Comparison of ENCODE assay signal across 1 cellular context in the genomic region with DNA sequence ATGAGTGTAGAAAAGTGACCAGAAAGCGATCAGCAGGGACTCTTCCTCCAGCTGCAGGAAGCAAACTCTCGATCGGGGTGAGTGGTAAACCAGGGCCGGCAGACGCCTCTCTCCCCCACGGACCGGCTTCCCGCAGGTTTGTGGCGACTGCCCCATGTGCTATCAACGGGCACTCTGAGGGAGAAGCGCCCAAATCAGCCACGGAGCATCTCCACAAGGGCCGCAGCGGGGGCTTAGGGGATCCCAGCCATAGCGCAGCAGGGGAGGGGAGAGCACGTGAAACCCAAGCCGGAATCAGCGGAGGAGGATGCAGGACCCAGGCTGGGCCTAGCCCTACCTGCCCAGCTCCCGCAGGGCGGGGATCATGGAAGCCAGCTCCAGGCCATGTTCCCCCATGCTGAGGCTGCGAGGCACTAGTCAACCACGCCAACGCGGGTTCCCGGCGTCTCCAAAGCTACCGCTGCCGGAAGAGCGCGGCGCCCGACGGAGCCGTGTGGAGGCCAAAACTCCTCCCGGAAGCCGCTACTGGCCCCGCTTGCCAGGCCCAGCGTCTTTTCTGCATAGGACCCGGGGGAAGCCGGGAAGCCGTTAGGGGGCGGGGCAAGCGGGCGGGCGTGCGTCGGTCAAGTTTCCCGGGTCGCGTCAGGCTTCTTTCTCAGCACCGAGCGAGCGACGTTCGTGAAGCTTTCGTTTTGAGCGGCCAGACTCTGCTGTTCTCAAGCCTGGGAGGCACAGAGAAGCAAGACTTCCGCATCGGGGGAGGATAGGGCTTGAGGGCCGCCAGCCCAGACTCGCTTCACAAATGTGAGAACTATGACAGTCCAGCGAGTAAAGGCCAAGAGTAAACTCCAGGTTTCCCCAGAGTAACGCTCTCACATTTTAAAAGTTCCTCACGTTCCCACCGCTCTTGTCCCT.
TF ChIP-seq lines count a peak whose summit lies in the region.

Gene ATR, minus strand, starts transcription at position 425 of the 915 bp plus-strand sequence. Its CDS starts 29 bp downstream, at position 396.

TF ChIP-seq in HepG2, 621 proteins besides CTCF, POLR2A, EP300 and RAD21 (continued from another document and continues in another):
- TF ChIP-seq, protein P1, sequence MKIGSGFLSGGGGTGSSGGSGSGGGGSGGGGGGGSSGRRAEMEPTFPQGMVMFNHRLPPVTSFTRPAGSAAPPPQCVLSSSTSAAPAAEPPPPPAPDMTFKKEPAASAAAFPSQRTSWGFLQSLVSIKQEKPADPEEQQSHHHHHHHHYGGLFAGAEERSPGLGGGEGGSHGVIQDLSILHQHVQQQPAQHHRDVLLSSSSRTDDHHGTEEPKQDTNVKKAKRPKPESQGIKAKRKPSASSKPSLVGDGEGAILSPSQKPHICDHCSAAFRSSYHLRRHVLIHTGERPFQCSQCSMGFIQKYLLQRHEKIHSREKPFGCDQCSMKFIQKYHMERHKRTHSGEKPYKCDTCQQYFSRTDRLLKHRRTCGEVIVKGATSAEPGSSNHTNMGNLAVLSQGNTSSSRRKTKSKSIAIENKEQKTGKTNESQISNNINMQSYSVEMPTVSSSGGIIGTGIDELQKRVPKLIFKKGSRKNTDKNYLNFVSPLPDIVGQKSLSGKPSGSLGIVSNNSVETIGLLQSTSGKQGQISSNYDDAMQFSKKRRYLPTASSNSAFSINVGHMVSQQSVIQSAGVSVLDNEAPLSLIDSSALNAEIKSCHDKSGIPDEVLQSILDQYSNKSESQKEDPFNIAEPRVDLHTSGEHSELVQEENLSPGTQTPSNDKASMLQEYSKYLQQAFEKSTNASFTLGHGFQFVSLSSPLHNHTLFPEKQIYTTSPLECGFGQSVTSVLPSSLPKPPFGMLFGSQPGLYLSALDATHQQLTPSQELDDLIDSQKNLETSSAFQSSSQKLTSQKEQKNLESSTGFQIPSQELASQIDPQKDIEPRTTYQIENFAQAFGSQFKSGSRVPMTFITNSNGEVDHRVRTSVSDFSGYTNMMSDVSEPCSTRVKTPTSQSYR (CRISPR knock-in tag; IDR thresholded peaks at IDR 0.05; ENCODE audit: borderline replicate concordance), result peak; percentile 39; the same call in 1 of the 2 replicates
- TF ChIP-seq ZSCAN21 (CRISPR knock-in tag; IDR thresholded peaks at IDR 0.05; ENCODE audit: borderline replicate concordance) (0 out of 2 replicates have a peak, but pooled peaks have one; percentile 40), TCF7L2 (IDR thresholded peaks at IDR 0.05; ENCODE audit: low read depth, low read length) (no peak), ZNF790 (CRISPR knock-in tag; IDR thresholded peaks at IDR 0.05; ENCODE audit: borderline replicate concordance) (peak; percentile 64; the same call in 1 of the 2 replicates), EHMT2 (IDR thresholded peaks at IDR 0.05; ENCODE audit: borderline replicate concordance, low read depth, low read length) (no peak), ZNF572 (CRISPR knock-in tag; IDR thresholded peaks at IDR 0.05) (peak; percentile 98), RFX3 (CRISPR knock-in tag; IDR thresholded peaks at IDR 0.05) (peak; percentile 72), PHB2 (IDR thresholded peaks at IDR 0.05; ENCODE audit: partially characterized antibody) (no peak), SOX13 (IDR thresholded peaks at IDR 0.05) (0 out of 2 replicates have a peak, but pooled peaks have one; percentile 30), SOX13 (CRISPR knock-in tag; conservative IDR thresholded peaks at IDR 0.05 in 1 of 2, IDR thresholded peaks at IDR 0.05 in 1 of 2) (peak in 1 of 2 experiments; percentile 76; a peak in 1 of 4 replicates), ATF6 (CRISPR knock-in tag; conservative IDR thresholded peaks at IDR 0.05) (peak; percentile 86; the same call in 1 of the 2 replicates), ZNF383 (CRISPR knock-in tag; IDR thresholded peaks at IDR 0.05; ENCODE audit: borderline replicate concordance) (no peak), GATAD1 (CRISPR knock-in tag; IDR thresholded peaks at IDR 0.05) (peak; percentile 94), ZNF781 (CRISPR knock-in tag; IDR thresholded peaks at IDR 0.05; ENCODE audit: borderline replicate concordance, not compliant biosample characterization) (peak; percentile 80), RFXAP (CRISPR knock-in tag; IDR thresholded peaks at IDR 0.05; ENCODE audit: borderline replicate concordance) (peak; percentile 90), SMAD9 (CRISPR knock-in tag; IDR thresholded peaks at IDR 0.05) (peak; percentile 37; the same call in 1 of the 2 replicates), ASH2L (IDR thresholded peaks at IDR 0.05; ENCODE audit: insufficient read length, low read depth, low read length) (peak; percentile 96), ZBTB14 (CRISPR knock-in tag; IDR thresholded peaks at IDR 0.05) (peak; percentile 58; the same call in 1 of the 2 replicates), THRA (CRISPR knock-in tag; IDR thresholded peaks at IDR 0.05; ENCODE audit: borderline replicate concordance) (peak; percentile 94), ARNT (IDR thresholded peaks at IDR 0.05) (no peak), FOXA1 (IDR thresholded peaks at IDR 0.05) (no peak), FOXA1 (CRISPR knock-in tag; IDR thresholded peaks at IDR 0.05) (peak; percentile 47; the same call in 1 of the 2 replicates), ZNF331 (CRISPR knock-in tag; IDR thresholded peaks at IDR 0.05) (peak; percentile 96), TFAP4 (IDR thresholded peaks at IDR 0.05; ENCODE audit: borderline replicate concordance, low read depth) (peak; percentile 66; the same call in 1 of the 2 replicates), ZNF710 (CRISPR knock-in tag; IDR thresholded peaks at IDR 0.05; ENCODE audit: borderline replicate concordance) (peak; percentile 79), ONECUT2 (CRISPR knock-in tag; IDR thresholded peaks at IDR 0.05) (no peak; the same call in 1 of the 2 replicates), ZIK1 (CRISPR knock-in tag; IDR thresholded peaks at IDR 0.05; ENCODE audit: borderline replicate concordance, low read depth) (peak; percentile 87)
- TF ChIP-seq, protein P2, sequence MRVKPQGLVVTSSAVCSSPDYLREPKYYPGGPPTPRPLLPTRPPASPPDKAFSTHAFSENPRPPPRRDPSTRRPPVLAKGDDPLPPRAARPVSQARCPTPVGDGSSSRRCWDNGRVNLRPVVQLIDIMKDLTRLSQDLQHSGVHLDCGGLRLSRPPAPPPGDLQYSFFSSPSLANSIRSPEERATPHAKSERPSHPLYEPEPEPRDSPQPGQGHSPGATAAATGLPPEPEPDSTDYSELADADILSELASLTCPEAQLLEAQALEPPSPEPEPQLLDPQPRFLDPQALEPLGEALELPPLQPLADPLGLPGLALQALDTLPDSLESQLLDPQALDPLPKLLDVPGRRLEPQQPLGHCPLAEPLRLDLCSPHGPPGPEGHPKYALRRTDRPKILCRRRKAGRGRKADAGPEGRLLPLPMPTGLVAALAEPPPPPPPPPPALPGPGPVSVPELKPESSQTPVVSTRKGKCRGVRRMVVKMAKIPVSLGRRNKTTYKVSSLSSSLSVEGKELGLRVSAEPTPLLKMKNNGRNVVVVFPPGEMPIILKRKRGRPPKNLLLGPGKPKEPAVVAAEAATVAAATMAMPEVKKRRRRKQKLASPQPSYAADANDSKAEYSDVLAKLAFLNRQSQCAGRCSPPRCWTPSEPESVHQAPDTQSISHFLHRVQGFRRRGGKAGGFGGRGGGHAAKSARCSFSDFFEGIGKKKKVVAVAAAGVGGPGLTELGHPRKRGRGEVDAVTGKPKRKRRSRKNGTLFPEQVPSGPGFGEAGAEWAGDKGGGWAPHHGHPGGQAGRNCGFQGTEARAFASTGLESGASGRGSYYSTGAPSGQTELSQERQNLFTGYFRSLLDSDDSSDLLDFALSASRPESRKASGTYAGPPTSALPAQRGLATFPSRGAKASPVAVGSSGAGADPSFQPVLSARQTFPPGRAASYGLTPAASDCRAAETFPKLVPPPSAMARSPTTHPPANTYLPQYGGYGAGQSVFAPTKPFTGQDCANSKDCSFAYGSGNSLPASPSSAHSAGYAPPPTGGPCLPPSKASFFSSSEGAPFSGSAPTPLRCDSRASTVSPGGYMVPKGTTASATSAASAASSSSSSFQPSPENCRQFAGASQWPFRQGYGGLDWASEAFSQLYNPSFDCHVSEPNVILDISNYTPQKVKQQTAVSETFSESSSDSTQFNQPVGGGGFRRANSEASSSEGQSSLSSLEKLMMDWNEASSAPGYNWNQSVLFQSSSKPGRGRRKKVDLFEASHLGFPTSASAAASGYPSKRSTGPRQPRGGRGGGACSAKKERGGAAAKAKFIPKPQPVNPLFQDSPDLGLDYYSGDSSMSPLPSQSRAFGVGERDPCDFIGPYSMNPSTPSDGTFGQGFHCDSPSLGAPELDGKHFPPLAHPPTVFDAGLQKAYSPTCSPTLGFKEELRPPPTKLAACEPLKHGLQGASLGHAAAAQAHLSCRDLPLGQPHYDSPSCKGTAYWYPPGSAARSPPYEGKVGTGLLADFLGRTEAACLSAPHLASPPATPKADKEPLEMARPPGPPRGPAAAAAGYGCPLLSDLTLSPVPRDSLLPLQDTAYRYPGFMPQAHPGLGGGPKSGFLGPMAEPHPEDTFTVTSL (CRISPR knock-in tag; IDR thresholded peaks at IDR 0.05; ENCODE audit: borderline replicate concordance), result peak; percentile 45; the same call in 1 of the 2 replicates
- TF ChIP-seq, protein P3, sequence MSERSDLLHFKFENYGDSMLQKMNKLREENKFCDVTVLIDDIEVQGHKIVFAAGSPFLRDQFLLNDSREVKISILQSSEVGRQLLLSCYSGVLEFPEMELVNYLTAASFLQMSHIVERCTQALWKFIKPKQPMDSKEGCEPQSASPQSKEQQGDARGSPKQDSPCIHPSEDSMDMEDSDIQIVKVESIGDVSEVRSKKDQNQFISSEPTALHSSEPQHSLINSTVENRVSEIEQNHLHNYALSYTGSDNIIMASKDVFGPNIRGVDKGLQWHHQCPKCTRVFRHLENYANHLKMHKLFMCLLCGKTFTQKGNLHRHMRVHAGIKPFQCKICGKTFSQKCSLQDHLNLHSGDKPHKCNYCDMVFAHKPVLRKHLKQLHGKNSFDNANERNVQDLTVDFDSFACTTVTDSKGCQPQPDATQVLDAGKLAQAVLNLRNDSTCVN (CRISPR knock-in tag; IDR thresholded peaks at IDR 0.05; ENCODE audit: borderline replicate concordance), result peak; percentile 87; the same call in 1 of the 2 replicates
- TF ChIP-seq, protein P4, sequence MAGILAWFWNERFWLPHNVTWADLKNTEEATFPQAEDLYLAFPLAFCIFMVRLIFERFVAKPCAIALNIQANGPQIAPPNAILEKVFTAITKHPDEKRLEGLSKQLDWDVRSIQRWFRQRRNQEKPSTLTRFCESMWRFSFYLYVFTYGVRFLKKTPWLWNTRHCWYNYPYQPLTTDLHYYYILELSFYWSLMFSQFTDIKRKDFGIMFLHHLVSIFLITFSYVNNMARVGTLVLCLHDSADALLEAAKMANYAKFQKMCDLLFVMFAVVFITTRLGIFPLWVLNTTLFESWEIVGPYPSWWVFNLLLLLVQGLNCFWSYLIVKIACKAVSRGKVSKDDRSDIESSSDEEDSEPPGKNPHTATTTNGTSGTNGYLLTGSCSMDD (CRISPR knock-in tag; IDR thresholded peaks at IDR 0.05), result no peak; the same call in 1 of the 2 replicates
- TF ChIP-seq, protein P5, sequence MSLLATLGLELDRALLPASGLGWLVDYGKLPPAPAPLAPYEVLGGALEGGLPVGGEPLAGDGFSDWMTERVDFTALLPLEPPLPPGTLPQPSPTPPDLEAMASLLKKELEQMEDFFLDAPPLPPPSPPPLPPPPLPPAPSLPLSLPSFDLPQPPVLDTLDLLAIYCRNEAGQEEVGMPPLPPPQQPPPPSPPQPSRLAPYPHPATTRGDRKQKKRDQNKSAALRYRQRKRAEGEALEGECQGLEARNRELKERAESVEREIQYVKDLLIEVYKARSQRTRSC (CRISPR knock-in tag; IDR thresholded peaks at IDR 0.05; ENCODE audit: low read depth), result 0 out of 2 replicates have a peak, but pooled peaks have one; percentile 62
